Comparison of ENCODE assay signal across 7 cellular contexts in the genomic region with DNA sequence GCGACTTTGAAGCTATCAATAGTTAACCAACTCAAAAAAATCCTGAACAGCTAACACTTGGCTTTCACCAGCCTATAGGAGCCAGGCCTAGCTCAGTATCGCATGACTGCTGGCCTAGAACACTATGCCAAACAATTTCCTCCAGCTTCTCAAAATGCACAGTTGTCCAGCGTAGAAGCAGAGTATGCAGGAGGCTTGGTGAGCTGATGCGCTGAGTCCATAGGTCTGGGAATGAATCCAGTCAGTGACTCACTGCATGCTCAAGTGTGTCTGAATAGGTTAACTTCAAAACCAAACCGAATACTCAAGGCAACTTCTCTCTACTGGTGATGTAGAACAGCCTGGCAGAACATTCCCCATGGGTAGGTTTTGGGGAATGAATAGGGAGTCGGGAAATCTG.
A peak's percentile ranks its signal among the peaks of the same experiment; 100 is the strongest.
DNase-seq lines count a peak whose midpoint lies in the region; FAIRE-seq and TF ChIP-seq lines count a peak whose summit lies in the region.
"Not testable (repeated sequence)": the region's sequence is repeated elsewhere in the genome, so short reads cannot be mapped to it uniquely, and the experiment has no call there.

No MANE protein-coding gene starts in this region.

- not testable (repeated sequence) for H3K4me2 ChIP-seq in SK-N-SH; mammary epithelial cell (ENCODE audit: insufficient read depth, low read depth, low read length); fibroblast of lung (ENCODE audit: extremely low read depth, insufficient read depth, low read length)

- H3K27me3 Mint-ChIP-seq in osteocyte (ENCODE audit: unreplicated experiment): not testable (repeated sequence)

- not testable (repeated sequence) for H3K9ac ChIP-seq in SK-N-SH; mammary epithelial cell (ENCODE audit: insufficient read depth, low read length); fibroblast of lung (ENCODE audit: insufficient read depth, low read length)

- not testable (repeated sequence) for H3K36me3 Mint-ChIP-seq in osteocyte (ENCODE audit: unreplicated experiment)

- H3K4me3 ChIP-seq in SK-N-SH (ENCODE audit: low read depth in 2 of 2, low read length in 1 of 2); mammary epithelial cell (replicated peaks in 1 of 3; ENCODE audit: insufficient read depth in 1 of 3, low read depth in 2 of 3, low read length in 3 of 3); fibroblast of lung (replicated peaks in 1 of 4; ENCODE audit: control extremely low read depth in 1 of 4, insufficient read depth in 1 of 4, low read depth in 3 of 4, low read length in 4 of 4): not testable (repeated sequence)

- H3K27ac ChIP-seq in SK-N-SH (ENCODE audit: low read depth in 2 of 2, low read length in 1 of 2): peak overlapping the region in 1 of 2 experiments; percentile 33; a peak in 1 of 4 replicates
- H3K27ac ChIP-seq in mammary epithelial cell (ENCODE audit: insufficient read depth, low read depth, low read length); fibroblast of lung (ENCODE audit: insufficient read depth, low read length): not testable (repeated sequence)

- H3K27me3 ChIP-seq in SK-N-SH (ENCODE audit: insufficient read depth); mammary epithelial cell (ENCODE audit: insufficient read depth, low read length); fibroblast of lung (ENCODE audit: control insufficient read depth, insufficient read depth, low read length): not testable (repeated sequence)

- not testable (repeated sequence) for H3F3A ChIP-seq in SK-N-SH (replicated peaks; ENCODE audit: insufficient read depth)

- WGBS in SK-N-SH (ENCODE audit: low lambda C conversion rate): 10% methylated on average over 5 of the region's 6 CpGs
- WGBS in mammary epithelial cell (ENCODE audit: low coverage, missing lambda C conversion rate): 20% methylated on average over 6 of the region's 6 CpGs

- intact Hi-C loops in mammary epithelial cell (cut with micrococcal nuclease): not testable (repeated sequence)

- not testable (repeated sequence) for H3K4me1 ChIP-seq in SK-N-SH (ENCODE audit: control insufficient read depth in 1 of 2, insufficient read depth in 2 of 2, low read depth in 1 of 2, low read length in 1 of 2); mammary epithelial cell (ENCODE audit: insufficient read depth, low read length); fibroblast of lung (ENCODE audit: control insufficient read depth, extremely low read depth, insufficient read depth, low read length)

- H3K4me3 Mint-ChIP-seq in osteocyte (ENCODE audit: unreplicated experiment): not testable (repeated sequence)

- H3K79me2 ChIP-seq in SK-N-SH (ENCODE audit: insufficient read depth); mammary epithelial cell (ENCODE audit: insufficient read depth, low read length); fibroblast of lung (ENCODE audit: control insufficient read depth, insufficient read depth, low read length): not testable (repeated sequence)

- TF ChIP-seq EP300 in SK-N-SH (IDR thresholded peaks at IDR 0.05; ENCODE audit: borderline replicate concordance in 1 of 2, low read depth in 1 of 2, low read length in 1 of 2): peak in 1 of 2 experiments; percentile 36; a peak in 1 of 4 replicates

- H4K20me1 ChIP-seq in SK-N-SH (ENCODE audit: insufficient read depth); mammary epithelial cell (ENCODE audit: insufficient read depth, low read length); fibroblast of lung (ENCODE audit: control insufficient read depth, extremely low read depth, insufficient read depth, low read length): not testable (repeated sequence)

- H3K27ac Mint-ChIP-seq in osteocyte (ENCODE audit: unreplicated experiment): peak overlapping the region; percentile 44

- DNase-seq in EH (ENCODE audit: low read depth) (peak; percentile 95), mammary epithelial cell (peak; percentile 80), fibroblast of lung (ENCODE audit: low read depth in 2 of 2) (peak; percentile 94 to 95), kidney tubule cell (ENCODE audit: low spot score) (peak; percentile 97)
- DNase-seq in HTR-8/SVneo (ENCODE audit: insufficient read length, low spot score); SK-N-SH; osteocyte (ENCODE audit: extremely low spot score, unreplicated experiment): not testable (repeated sequence)

- peaks cover 10% of the 10 kb centered on the region for H3K4me1 Mint-ChIP-seq in osteocyte (ENCODE audit: unreplicated experiment)

- FAIRE-seq in HTR-8/SVneo (lab: Jason Lieb, UNC): peak; percentile 58

- in situ Hi-C loops in mammary epithelial cell (cut with MboI; ENCODE audit: low sequenced_read_pairs in 2 of 2): not testable (repeated sequence)

- dilution Hi-C loops in mammary epithelial cell (cut with HindIII; ENCODE audit: low sequenced_read_pairs): not testable (repeated sequence)

- H2AFZ ChIP-seq in SK-N-SH (ENCODE audit: low read depth); mammary epithelial cell (ENCODE audit: low read depth, low read length); fibroblast of lung (ENCODE audit: low read length): not testable (repeated sequence)

- not testable (repeated sequence) for TF ChIP-seq RAD21 in SK-N-SH (IDR thresholded peaks at IDR 0.05; ENCODE audit: low read length)

- not testable (repeated sequence) for BruUV-seq in mammary epithelial cell (replicated peaks; lab: Mats Ljungman, UMichigan)

- not testable (repeated sequence) for TF ChIP-seq CTCF in SK-N-SH (IDR thresholded peaks at IDR 0.05); mammary epithelial cell (conservative IDR thresholded peaks at IDR 0.05 in 1 of 2, IDR thresholded peaks at IDR 0.05 in 1 of 2; ENCODE audit: extremely low read depth in 1 of 2, insufficient read depth in 1 of 2, low read depth in 1 of 2, low read length in 2 of 2); fibroblast of lung (conservative IDR thresholded peaks at IDR 0.05 in 1 of 2, IDR thresholded peaks at IDR 0.05 in 1 of 2; ENCODE audit: low read depth in 1 of 2, low read length in 2 of 2); osteocyte (IDR thresholded peaks at IDR 0.05)

- CTCF ChIA-PET in SK-N-SH (lab: Yijun Ruan, JAX); mammary epithelial cell (lab: Charles Lee; ENCODE audit: low non-redundant PET): not testable (repeated sequence)

- H3K36me3 ChIP-seq in SK-N-SH (replicated peaks in 1 of 2; ENCODE audit: control insufficient read depth in 1 of 2, insufficient read depth in 2 of 2, low read length in 1 of 2); mammary epithelial cell (ENCODE audit: insufficient read depth, low read length); fibroblast of lung (ENCODE audit: control insufficient read depth, insufficient read depth, low read length): not testable (repeated sequence)

- H3K9me2 ChIP-seq in SK-N-SH: not testable (repeated sequence)

- POLR2A ChIA-PET in SK-N-SH (lab: Yijun Ruan, JAX): not testable (repeated sequence)

- H3K9me3 Mint-ChIP-seq in osteocyte (ENCODE audit: unreplicated experiment): not testable (repeated sequence)

- not testable (repeated sequence) for H3K9me3 ChIP-seq in SK-N-SH; mammary epithelial cell (replicated peaks; ENCODE audit: insufficient read depth, low read length); fibroblast of lung (ENCODE audit: control insufficient read depth, insufficient read depth, low read depth, low read length)

TF ChIP-seq in SK-N-SH, 30 proteins besides CTCF, POLR2A, EP300 and RAD21:
- peak; percentile 51; the same call in 1 of the 2 replicates for TF ChIP-seq JUND (IDR thresholded peaks at IDR 0.05)
- TF ChIP-seq, protein P1, sequence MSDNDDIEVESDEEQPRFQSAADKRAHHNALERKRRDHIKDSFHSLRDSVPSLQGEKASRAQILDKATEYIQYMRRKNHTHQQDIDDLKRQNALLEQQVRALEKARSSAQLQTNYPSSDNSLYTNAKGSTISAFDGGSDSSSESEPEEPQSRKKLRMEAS (IDR thresholded peaks at IDR 0.05; ENCODE audit: low read depth): peak; percentile 35; the same call in 1 of the 2 replicates
- peak; percentile 72 for TF ChIP-seq NFIC (IDR thresholded peaks at IDR 0.05; ENCODE audit: borderline replicate concordance)
- peak; percentile 60 for TF ChIP-seq TCF12 (IDR thresholded peaks at IDR 0.05)
- TF ChIP-seq, protein P2, sequence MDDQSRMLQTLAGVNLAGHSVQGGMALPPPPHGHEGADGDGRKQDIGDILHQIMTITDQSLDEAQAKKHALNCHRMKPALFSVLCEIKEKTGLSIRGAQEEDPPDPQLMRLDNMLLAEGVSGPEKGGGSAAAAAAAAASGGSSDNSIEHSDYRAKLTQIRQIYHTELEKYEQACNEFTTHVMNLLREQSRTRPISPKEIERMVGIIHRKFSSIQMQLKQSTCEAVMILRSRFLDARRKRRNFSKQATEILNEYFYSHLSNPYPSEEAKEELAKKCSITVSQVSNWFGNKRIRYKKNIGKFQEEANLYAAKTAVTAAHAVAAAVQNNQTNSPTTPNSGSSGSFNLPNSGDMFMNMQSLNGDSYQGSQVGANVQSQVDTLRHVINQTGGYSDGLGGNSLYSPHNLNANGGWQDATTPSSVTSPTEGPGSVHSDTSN (IDR thresholded peaks at IDR 0.05): peak; percentile 80
- peak; percentile 26; the same call in 1 of the 2 replicates for TF ChIP-seq FOSL2 (IDR thresholded peaks at IDR 0.05; ENCODE audit: borderline replicate concordance, low read depth)
